ENCODE assay signal across 9 cellular contexts in genomic region chr2:121479882-121480522, GRCh38. TPM values are rescaled to one million over a fixed set of nuclear protein-coding genes. Genes with fewer than 3 reads are reported as not detected.
DNase-seq lines count a peak whose midpoint lies in the region; ATAC-seq and TF ChIP-seq lines count a peak whose summit lies in the region.
"Had no signal": no experiment of that assay in that cellular context is flagged by ENCODE, and none has a peak within 500 bp of the region (broad histone marks: within the 10 kb centered on the region; RNA-seq: fewer than 3 reads in every experiment).

No MANE protein-coding gene starts in this region.

- ATAC-seq in HG03039 (IDR thresholded peaks at IDR 0.05; ENCODE audit: unreplicated experiment): no peak
- no peak for ATAC-seq in activated CD4-positive, CD25-positive, alpha-beta regulatory T cell treated with anti-CD3 and anti-CD28 coated beads, Interleukin-2, amount 50 U/mL, for 24 hours

- H3K9me2 ChIP-seq in Karpas-422 (replicated peaks; ENCODE audit: insufficient read depth, low read length): no peaks in the 10 kb centered on the region

- intact Hi-C loops in adrenal gland (cut with DNase I): no loop called here

- H3K9me3 ChIP-seq in Karpas-422 (ENCODE audit: low read length): no peaks in the 10 kb centered on the region
- no peaks in the 10 kb centered on the region for H3K9me3 ChIP-seq in adrenal gland (replicated peaks in 1 of 3)
- H3K9me3 ChIP-seq in effector memory CD4-positive, alpha-beta T cell (ENCODE audit: control insufficient read depth, low read length): no peaks in the 10 kb centered on the region

- no peak overlapping the region for H3K9ac ChIP-seq in Karpas-422 (ENCODE audit: low read length)

- no peaks in the 10 kb centered on the region for H3K36me3 ChIP-seq in Karpas-422 (ENCODE audit: insufficient read depth, low read length)
- H3K36me3 ChIP-seq in adrenal gland (replicated peaks in 1 of 2): no peaks in the 10 kb centered on the region
- peaks cover 3% of the 10 kb centered on the region for H3K36me3 ChIP-seq in effector memory CD4-positive, alpha-beta T cell (ENCODE audit: control insufficient read depth, insufficient read depth, low read length)

- peak; percentile 66 for DNase-seq in AG20443 (ENCODE audit: low spot score)
- peak; percentile 47 for DNase-seq in Karpas-422
- peak in 4 of 7 donors; percentile 22 to 39 (median 34) for DNase-seq in adrenal gland
- peak; percentile 31 for DNase-seq in left kidney (ENCODE audit: low read depth, low spot score)
- no peak for DNase-seq in effector memory CD4-positive, alpha-beta T cell
- no peak for DNase-seq in effector CD4-positive, alpha-beta T cell

- H3K27me3 ChIP-seq in Karpas-422 (ENCODE audit: low read length): no peaks in the 10 kb centered on the region
- H3K27me3 ChIP-seq in adrenal gland: no peaks in the 10 kb centered on the region
- no peaks in the 10 kb centered on the region for H3K27me3 ChIP-seq in effector memory CD4-positive, alpha-beta T cell (replicated peaks; ENCODE audit: control insufficient read depth, insufficient read depth, low read length, poor library complexity, severe bottlenecking)

- H3K4me1 ChIP-seq in Karpas-422 (ENCODE audit: low read length) (peaks cover 30% of the 10 kb centered on the region), adrenal gland (replicated peaks in 1 of 2) (peaks cover 5 to 42% of the 10 kb centered on the region in 2 donors)
- H3K4me1 ChIP-seq in effector memory CD4-positive, alpha-beta T cell (ENCODE audit: control insufficient read depth, insufficient read depth, low read length, poor library complexity, severe bottlenecking): no peaks in the 10 kb centered on the region

- no peak for TF ChIP-seq CTCF in adrenal gland (IDR thresholded peaks at IDR 0.05)

- TF ChIP-seq POLR2A in adrenal gland (IDR thresholded peaks at IDR 0.05): no peak

- no peak overlapping the region for H3K4me2 ChIP-seq in Karpas-422 (ENCODE audit: low read depth, low read length, poor library complexity, severe bottlenecking)

- WGBS in adrenal gland, 4 donors: 50 to 61% (median 54%) methylated on average over 8 of the region's 8 CpGs

- H3K4me3 ChIP-seq in Karpas-422 (ENCODE audit: low read length): no peak overlapping the region
- no peak overlapping the region for H3K4me3 ChIP-seq in adrenal gland
- H3K4me3 ChIP-seq in effector memory CD4-positive, alpha-beta T cell (ENCODE audit: insufficient read depth, low read depth, low read length, poor library complexity, severe bottlenecking): no peak overlapping the region
- H3K4me3 ChIP-seq: coronary artery had no signal

- H4K20me1 ChIP-seq in Karpas-422 (ENCODE audit: insufficient read depth, low read depth, low read length): no peaks in the 10 kb centered on the region

- H3K79me2 ChIP-seq in Karpas-422 (ENCODE audit: low read length): peaks cover 94% of the 10 kb centered on the region

- H3K27ac ChIP-seq in Karpas-422 (ENCODE audit: low read length): no peak overlapping the region
- H3K27ac ChIP-seq in adrenal gland: peak overlapping the region in 1 of 5 donors; percentile 23
- no peak overlapping the region for H3K27ac ChIP-seq in effector memory CD4-positive, alpha-beta T cell (ENCODE audit: insufficient read depth, low read length, poor library complexity, severe bottlenecking)
- H3K27ac ChIP-seq: coronary artery had no signal

- H2AFZ ChIP-seq in Karpas-422 (ENCODE audit: low read length): no peak overlapping the region

RNA-seq across cellular contexts. Expression of gene RNU4ATAC, which starts 50.7 kb away (rescaled TPM):
- total RNA-seq in Karpas-422 (2014; rRNA removed; shearing (Covaris generic); ENCODE audit: low replicate concordance): not detected in 2 replicates
- total RNA-seq in adrenal gland: not detected
- not detected for polyA plus RNA-seq in adrenal gland

Comparison
In these comparisons a context has a peak if more than half of its experiments do, and no peak if none do; other contexts are left out.
1. DNase-seq: peak in AG20443 (single experiment), Karpas-422 (single experiment), adrenal gland (4 of 7) and left kidney (single experiment); none in effector memory CD4-positive, alpha-beta T cell (0 of 3) and effector CD4-positive, alpha-beta T cell (single experiment).